In genomic region chr12:108914031-108914630, GRCh38 we compare ENCODE assay signal across 14 cellular contexts. TPM values are rescaled to one million over a fixed set of nuclear protein-coding genes. Genes with fewer than 3 reads are reported as not detected.
A peak's percentile ranks its signal among the peaks of the same experiment; 100 is the strongest.
DNase-seq lines count a peak whose midpoint lies in the region; ATAC-seq and TF ChIP-seq lines count a peak whose summit lies in the region.
"Had no signal": no experiment of that assay in that cellular context is flagged by ENCODE, and none has a peak within 500 bp of the region (broad histone marks: within the 10 kb centered on the region; RNA-seq: fewer than 3 reads in every experiment).

No MANE protein-coding gene starts in this region.

- intact Hi-C loops in lower lobe of right lung (cut with DNase I) = no loop called here

- ATAC-seq in lower lobe of right lung (peak in 1 of 2 donors; percentile 37), GM18868 (IDR thresholded peaks at IDR 0.05; ENCODE audit: unreplicated experiment) (no peak)

- H3K36me3 Mint-ChIP-seq in brain (peaks cover 35% of the 10 kb centered on the region), immature natural killer cell (no peaks in the 10 kb centered on the region)
- H3K36me3 Mint-ChIP-seq: activated naive CD8-positive, alpha-beta T cell treated with anti-CD3 and anti-CD28 coated beads, Interleukin-2, amount 10 ng/mL, durations not matched to agents 7 days and 5 days; neural progenitor cell had no signal

- H3K27ac Mint-ChIP-seq in brain (peak overlapping the region in 3 of 5 experiments; percentile 8 to 78 (median 26)), immature natural killer cell (peak overlapping the region in 1 of 6 donors; percentile 42)
- H3K27ac Mint-ChIP-seq: activated naive CD8-positive, alpha-beta T cell treated with anti-CD3 and anti-CD28 coated beads, Interleukin-2, amount 10 ng/mL, durations not matched to agents 7 days and 5 days; neural progenitor cell had no signal

- H3K4me3 ChIP-seq in lower lobe of right lung = no peak overlapping the region
- H3K4me3 ChIP-seq: neural progenitor cell, SJSA1 had no signal

- no peaks in the 10 kb centered on the region for H3K4me1 ChIP-seq in lower lobe of right lung
- H3K4me1 ChIP-seq: SJSA1 had no signal

- TF ChIP-seq CTCF in brain (conservative IDR thresholded peaks at IDR 0.05) (no peak), lower lobe of right lung (IDR thresholded peaks at IDR 0.05) (no peak)

- no peaks in the 10 kb centered on the region for H3K27me3 ChIP-seq in lower lobe of right lung (ENCODE audit: low read depth)
- H3K27me3 ChIP-seq: neural progenitor cell had no signal

- H3K9me3 ChIP-seq in lower lobe of right lung = no peaks in the 10 kb centered on the region
- H3K9me3 ChIP-seq: SJSA1 had no signal

- no peaks in the 10 kb centered on the region for H3K36me3 ChIP-seq in lower lobe of right lung
- H3K36me3 ChIP-seq: neural progenitor cell, SJSA1 had no signal

- DNase-seq in A172 (ENCODE audit: low spot score) = peak; percentile 25
- peak; percentile 15 for DNase-seq in KG1 (lab: John Stamatoyannopoulos, UW)
- no peak for DNase-seq in lower lobe of right lung
- no peak for DNase-seq in NK-92 treated with Interleukin-12 subunit alpha and Interleukin-12 subunit beta, amount 100 ng/mL, for 24 hours (lab: John Stamatoyannopoulos, UW)
- DNase-seq in immature natural killer cell = no peak
- no peak for DNase-seq in GM19238 (ENCODE audit: insufficient read length, low spot score)
- DNase-seq: activated naive CD8-positive, alpha-beta T cell treated with anti-CD3 and anti-CD28 coated beads, Interleukin-2, amount 10 ng/mL, durations not matched to agents 7 days and 5 days; GOT3; stimulated activated CD4-positive, alpha-beta T cell treated with anti-CD3 and anti-CD28 coated beads, Interleukin-1b, Interleukin-23, amount 100 ng/mL, for 48 hours; stimulated activated naive CD4-positive, alpha-beta T cell had no signal

- H3K4me3 Mint-ChIP-seq in brain (no peak overlapping the region), immature natural killer cell (no peak overlapping the region)
- H3K4me3 Mint-ChIP-seq: activated naive CD8-positive, alpha-beta T cell treated with anti-CD3 and anti-CD28 coated beads, Interleukin-2, amount 10 ng/mL, durations not matched to agents 7 days and 5 days; neural progenitor cell had no signal

- H3K9me3 Mint-ChIP-seq in brain = peaks cover 0 to 3% (median 0%) of the 10 kb centered on the region in 5 experiments
- H3K9me3 Mint-ChIP-seq in immature natural killer cell = no peaks in the 10 kb centered on the region
- H3K9me3 Mint-ChIP-seq: activated naive CD8-positive, alpha-beta T cell treated with anti-CD3 and anti-CD28 coated beads, Interleukin-2, amount 10 ng/mL, durations not matched to agents 7 days and 5 days; neural progenitor cell had no signal

- H3K27ac ChIP-seq in lower lobe of right lung = peak overlapping the region; percentile 36
- H3K27ac ChIP-seq: neural progenitor cell, SJSA1 had no signal

- no peaks in the 10 kb centered on the region for H3K4me1 Mint-ChIP-seq in brain
- H3K4me1 Mint-ChIP-seq in immature natural killer cell = no peaks in the 10 kb centered on the region
- H3K4me1 Mint-ChIP-seq: activated naive CD8-positive, alpha-beta T cell treated with anti-CD3 and anti-CD28 coated beads, Interleukin-2, amount 10 ng/mL, durations not matched to agents 7 days and 5 days had no signal

- H3K27me3 Mint-ChIP-seq in brain (no peaks in the 10 kb centered on the region), immature natural killer cell (ENCODE audit: low read depth in 3 of 3) (peaks cover 0 to 12% (median 5%) of the 10 kb centered on the region in 3 donors)

RNA-seq across cellular contexts. Expression of gene DAO, which starts 34.2 kb away (rescaled TPM):
- not detected in 2 replicates for total RNA-seq in A172 (2014; rRNA removed; shearing (Covaris generic))
- polyA plus RNA-seq in brain (ENCODE audit: insufficient read depth, low read depth, low replicate concordance) (0.78 TPM), immature natural killer cell (not detected)
- total RNA-seq in lower lobe of right lung = not detected
- total RNA-seq: activated naive CD8-positive, alpha-beta T cell treated with anti-CD3 and anti-CD28 coated beads, Interleukin-2, amount 10 ng/mL, durations not matched to agents 7 days and 5 days; SJSA1 had no signal

RNA-seq across cellular contexts. Expression of gene SSH1, which starts 56.7 kb away (rescaled TPM):
- total RNA-seq in A172 (2014; rRNA removed; shearing (Covaris generic)) = 6.9 and 7.4 TPM in 2 replicates
- polyA plus RNA-seq in brain (ENCODE audit: insufficient read depth, low read depth, low replicate concordance) (9.9 TPM), immature natural killer cell (10 to 100 TPM in 2 of 3 donors, under 1 TPM in 1; 0.66 to 34.9 (median 11.9) TPM)
- total RNA-seq in lower lobe of right lung = 45.6 TPM

Comparison
In these comparisons a context has a peak if more than half of its experiments do, and no peak if none do; other contexts are left out.
1. DNase-seq: peak in A172 (single experiment) and KG1 (single experiment); none in lower lobe of right lung (single experiment), NK-92 treated with Interleukin-12 subunit alpha and Interleukin-12 subunit beta, amount 100 ng/mL, for 24 hours (single experiment), immature natural killer cell (0 of 3) and GM19238 (single experiment).